Comparison of ENCODE assay signal across 8 cellular contexts in genomic region chr16:10579965-10580918, GRCh38. TPM values are rescaled to one million over a fixed set of nuclear protein-coding genes. Genes with fewer than 3 reads are reported as not detected.
DNase-seq lines count a peak whose midpoint lies in the region; ATAC-seq and TF ChIP-seq lines count a peak whose summit lies in the region.

TSS of gene EMP2 (minus strand) at chr16:10580598. CDS start at chr16:10547617, 32,981 bp downstream.

- peak; percentile 97 for DNase-seq in GM03348 (ENCODE audit: low spot score)
- peak; percentile 10 for DNase-seq in NCI-H1436 treated with DMSO at 0.1 percent for 48 hours (lab: John Stamatoyannopoulos, UW)
- peak in 31 of 51 donors; percentile 2 to 63 (median 32) for DNase-seq in hypothalamus (lab: John Stamatoyannopoulos, UW)
- DNase-seq in sciatic nerve (ENCODE audit: low spot score), result peak; percentile 90
- DNase-seq in stimulated activated naive CD4-positive, alpha-beta T cell (lab: John Stamatoyannopoulos, UW), result no peak

- ATAC-seq in sciatic nerve (peak; percentile 93), GM21576 (IDR thresholded peaks at IDR 0.05; ENCODE audit: unreplicated experiment) (no peak), HG02763 (IDR thresholded peaks at IDR 0.05; ENCODE audit: unreplicated experiment) (no peak)

- peak within 1 kb of the TSS in 4 of 5 experiments; percentile 39 to 81 (median 76) for H3K27ac Mint-ChIP-seq in brain

- no peaks in the 10 kb centered on the region for H3K36me3 Mint-ChIP-seq in brain

- H3K9me3 Mint-ChIP-seq in brain, result no peaks in the 10 kb centered on the region

- H3K4me3 Mint-ChIP-seq in brain, result peak within 1 kb of the TSS; percentile 83 to 93 (median 87)

- TF ChIP-seq CTCF in brain (conservative IDR thresholded peaks at IDR 0.05), result peak; percentile 58 to 74

- peaks cover 32% of the 10 kb centered on the region for H3K27me3 Mint-ChIP-seq in brain

- H3K4me1 Mint-ChIP-seq in brain, result peaks cover 54% of the 10 kb centered on the region

- intact Hi-C loops in sciatic nerve (cut with DNase I), result no loop called here

RNA-seq across cellular contexts. Expression of gene EMP2, which starts in this region (rescaled TPM):
- 36.6 TPM for polyA plus RNA-seq in brain (ENCODE audit: insufficient read depth, low read depth, low replicate concordance)
- 138 TPM for total RNA-seq in sciatic nerve

Comparison
In these comparisons a context has a peak if more than half of its experiments do, and no peak if none do; other contexts are left out.
1. DNase-seq: peak in GM03348 (single experiment), NCI-H1436 treated with DMSO at 0.1 percent for 48 hours (single experiment), hypothalamus (31 of 51) and sciatic nerve (single experiment); none in stimulated activated naive CD4-positive, alpha-beta T cell (0 of 6).